13 cellular contexts compared by ENCODE assay signal in genomic region chr7:84364708-84365107, GRCh38.
DNase-seq lines count a peak whose midpoint lies in the region; ATAC-seq, FAIRE-seq and TF ChIP-seq lines count a peak whose summit lies in the region.
"Had no signal": no experiment of that assay in that cellular context is flagged by ENCODE, and none has a peak within 500 bp of the region (broad histone marks: within the 10 kb centered on the region; RNA-seq: fewer than 3 reads in every experiment).

No MANE protein-coding gene starts in this region.

- H3K79me2 ChIP-seq in GM23248 (ENCODE audit: insufficient read depth) (no peaks in the 10 kb centered on the region), fibroblast of lung (ENCODE audit: control insufficient read depth, insufficient read depth, low read length) (no peaks in the 10 kb centered on the region)
- H3K79me2 ChIP-seq: parathyroid adenoma had no signal

- H3K27me3 ChIP-seq in GM23248 (replicated peaks; ENCODE audit: insufficient read depth) (no peaks in the 10 kb centered on the region), fibroblast of lung (ENCODE audit: control insufficient read depth, insufficient read depth, low read length) (no peaks in the 10 kb centered on the region), pancreas (peaks cover 0 to 4% (median 0%) of the 10 kb centered on the region in 4 donors)

- no peak for ATAC-seq in pancreas
- no peak for ATAC-seq in omental fat pad (ENCODE audit: low FRiP score)

- no peak overlapping the region for H3K4me3 ChIP-seq in GM23248
- no peak overlapping the region for H3K4me3 ChIP-seq in fibroblast of lung (replicated peaks in 1 of 4; ENCODE audit: control extremely low read depth in 1 of 4, insufficient read depth in 1 of 4, low read depth in 3 of 4, low read length in 4 of 4)
- no peak overlapping the region for H3K4me3 ChIP-seq in skeletal muscle cell (ENCODE audit: low read depth, low read length)
- H3K4me3 ChIP-seq in pancreas: no peak overlapping the region

- no peak for FAIRE-seq in pancreas (lab: Jason Lieb, UNC)
- FAIRE-seq: islet of Langerhans had no signal

- H3K9ac ChIP-seq in GM23248 (no peak overlapping the region), fibroblast of lung (ENCODE audit: insufficient read depth, low read length) (no peak overlapping the region)
- H3K9ac ChIP-seq: parathyroid adenoma had no signal

- H4K20me1 ChIP-seq in GM23248 (ENCODE audit: insufficient read depth) (no peaks in the 10 kb centered on the region), fibroblast of lung (ENCODE audit: control insufficient read depth, extremely low read depth, insufficient read depth, low read length) (no peaks in the 10 kb centered on the region)

- H3F3A ChIP-seq in GM23248 (ENCODE audit: insufficient read depth): no peaks in the 10 kb centered on the region

- H3K36me3 ChIP-seq in GM23248 (ENCODE audit: low read depth) (no peaks in the 10 kb centered on the region), fibroblast of lung (ENCODE audit: control insufficient read depth, insufficient read depth, low read length) (no peaks in the 10 kb centered on the region), pancreas (no peaks in the 10 kb centered on the region)

- WGBS in GM23248 (ENCODE audit: low coverage in 1 of 2, low lambda C conversion rate in 2 of 2, missing lambda C conversion rate in 2 of 2), 2 experiments: 70 to 83% methylated on average over 1 of the region's 1 CpG
- WGBS in pancreas, 2 donors: 84 to 94% methylated on average over 1 of the region's 1 CpG

- TF ChIP-seq CTCF in fibroblast of lung (conservative IDR thresholded peaks at IDR 0.05 in 1 of 2, IDR thresholded peaks at IDR 0.05 in 1 of 2; ENCODE audit: low read depth in 1 of 2, low read length in 2 of 2) (no peak), pancreas (IDR thresholded peaks at IDR 0.05) (no peak), omental fat pad (IDR thresholded peaks at IDR 0.05) (no peak)

- H3K4me2 ChIP-seq in GM23248 (ENCODE audit: unreplicated experiment) (peak overlapping the region; percentile 53), fibroblast of lung (ENCODE audit: extremely low read depth, insufficient read depth, low read length) (no peak overlapping the region)

- no peaks in the 10 kb centered on the region for H3K9me2 ChIP-seq in GM23248 (ENCODE audit: insufficient read depth)

- H3K4me1 ChIP-seq in GM23248 (ENCODE audit: insufficient read depth): peaks cover 19% of the 10 kb centered on the region
- no peaks in the 10 kb centered on the region for H3K4me1 ChIP-seq in fibroblast of lung (ENCODE audit: control insufficient read depth, extremely low read depth, insufficient read depth, low read length)
- no peaks in the 10 kb centered on the region for H3K4me1 ChIP-seq in pancreas
- H3K4me1 ChIP-seq: parathyroid adenoma had no signal

- in situ Hi-C loops in GM23248 (cut with MboI): no loop called here

- H3K9me3 ChIP-seq in GM23248 (ENCODE audit: low read depth) (no peaks in the 10 kb centered on the region), fibroblast of lung (ENCODE audit: control insufficient read depth, insufficient read depth, low read depth, low read length) (no peaks in the 10 kb centered on the region), pancreas (no peaks in the 10 kb centered on the region)

- H2AFZ ChIP-seq in GM23248 (no peak overlapping the region), fibroblast of lung (ENCODE audit: low read length) (no peak overlapping the region)
- H2AFZ ChIP-seq: parathyroid adenoma had no signal

- no peak overlapping the region for H3K27ac ChIP-seq in GM23248
- H3K27ac ChIP-seq in fibroblast of lung (ENCODE audit: insufficient read depth, low read length): no peak overlapping the region
- no peak overlapping the region for H3K27ac ChIP-seq in pancreas
- H3K27ac ChIP-seq: parathyroid adenoma had no signal

- DNase-seq in GM23248 (peak; percentile 30), RPMI7951 (ENCODE audit: low read depth) (peak; percentile 73), fibroblast of lung (ENCODE audit: low read depth in 2 of 2) (peak; percentile 28 to 83), skeletal muscle cell (ENCODE audit: low read depth) (peak; percentile 8), pancreas (no peak), omental fat pad (ENCODE audit: low spot score) (no peak), activated gamma-delta T cell (lab: John Stamatoyannopoulos, UW) (no peak), inferior parietal cortex (ENCODE audit: extremely low spot score) (no peak)
- DNase-seq: CD4-positive, alpha-beta memory T cell; effector memory CD4-positive, alpha-beta T cell; NCI-H1105 treated with DMSO at 0.1 percent for 48 hours had no signal

- intact Hi-C loops in pancreas (cut with DNase I): no loop called here

Comparison
In these comparisons a context has a peak if more than half of its experiments do, and no peak if none do; other contexts are left out.
1. DNase-seq: peak in GM23248 (single experiment), RPMI7951 (single experiment), fibroblast of lung (2 of 2) and skeletal muscle cell (single experiment); none in pancreas (0 of 6), omental fat pad (single experiment), activated gamma-delta T cell (single experiment) and inferior parietal cortex (single experiment).